ENCODE assay signal across 8 cellular contexts in genomic region chr3:149245738-149246451, GRCh38. TPM values are rescaled to one million over a fixed set of nuclear protein-coding genes. Genes with fewer than 3 reads are reported as not detected.
DNase-seq lines count a peak whose midpoint lies in the region; ATAC-seq and TF ChIP-seq lines count a peak whose summit lies in the region.

No MANE protein-coding gene starts in this region.

- peak overlapping the region; percentile 85 for H3K27ac Mint-ChIP-seq in MCF 10A (ENCODE audit: low read depth, unreplicated experiment)
- H3K27ac Mint-ChIP-seq in memory B cell, result peak overlapping the region; percentile 92
- no peak overlapping the region for H3K27ac Mint-ChIP-seq in activated naive CD4-positive, alpha-beta T cell treated with anti-CD3 and anti-CD28 coated beads, Interleukin-2, amount 10 ng/mL, durations not matched to agents 7 days and 5 days

- no peak for TF ChIP-seq CTCF in MCF 10A (IDR thresholded peaks at IDR 0.05; ENCODE audit: unreplicated experiment)

- H3K9ac ChIP-seq in GM23248, result peak overlapping the region; percentile 60

- H3F3A ChIP-seq in GM23248 (ENCODE audit: insufficient read depth), result peaks cover 33% of the 10 kb centered on the region

- peak overlapping the region; percentile 84 for H2AFZ ChIP-seq in GM23248

- CTCF ChIA-PET in MCF 10A (lab: Yijun Ruan, JAX), result interaction anchor here (0.6 to 1.4 kb wide), 4 partner anchors 59 to 125 kb away, joined by 3 to 6 read pairs (median 4); no protein-coding TSS in a partner anchor
- CTCF ChIA-PET in activated naive CD4-positive, alpha-beta T cell treated with anti-CD3 and anti-CD28 coated beads, Interleukin-2, amount 10 ng/mL, durations not matched to agents 7 days and 5 days (lab: Charles Lee), result interaction anchor here (0.8 kb wide), 1 partner anchor 26 kb away, joined by 3 read pairs; no protein-coding TSS in a partner anchor

- POLR2A ChIA-PET in MCF 10A (lab: Yijun Ruan, JAX), result interaction anchor here (0.8 to 3.1 kb wide), 12 partner anchors 10 to 160 kb away, joined by 3 to 19 read pairs (median 5); partner anchors contain the start of gene HPS3

- DNase-seq in GM23248 (peak; percentile 86), M059J (ENCODE audit: low read depth) (peak; percentile 91), MCF 10A (ENCODE audit: unreplicated experiment) (peak; percentile 73), memory B cell (ENCODE audit: low spot score in 2 of 2) (no peak), erythroblast (lab: John Stamatoyannopoulos, UW) (no peak), GM19238 (ENCODE audit: insufficient read length, low spot score) (no peak)
- no peak for DNase-seq in activated naive CD4-positive, alpha-beta T cell treated with anti-CD3 and anti-CD28 coated beads, Interleukin-2, amount 10 ng/mL, durations not matched to agents 7 days and 5 days

- in situ Hi-C loops in GM23248 (cut with MboI), result no loop called here

- TF ChIP-seq POLR2A in erythroblast (IDR thresholded peaks at IDR 0.05; ENCODE audit: low read length), result no peak

- H3K36me3 Mint-ChIP-seq in MCF 10A (ENCODE audit: insufficient read depth, unreplicated experiment), result no peaks in the 10 kb centered on the region
- no peaks in the 10 kb centered on the region for H3K36me3 Mint-ChIP-seq in memory B cell
- H3K36me3 Mint-ChIP-seq in activated naive CD4-positive, alpha-beta T cell treated with anti-CD3 and anti-CD28 coated beads, Interleukin-2, amount 10 ng/mL, durations not matched to agents 7 days and 5 days, result no peaks in the 10 kb centered on the region

- H3K4me2 ChIP-seq in GM23248 (ENCODE audit: unreplicated experiment), result peak overlapping the region; percentile 93

- peaks cover 29% of the 10 kb centered on the region for H3K4me1 Mint-ChIP-seq in MCF 10A (ENCODE audit: insufficient read depth, unreplicated experiment)
- H3K4me1 Mint-ChIP-seq in memory B cell, result peaks cover 42% of the 10 kb centered on the region
- H3K4me1 Mint-ChIP-seq in activated naive CD4-positive, alpha-beta T cell treated with anti-CD3 and anti-CD28 coated beads, Interleukin-2, amount 10 ng/mL, durations not matched to agents 7 days and 5 days, result peaks cover 17% of the 10 kb centered on the region

- H3K9me2 ChIP-seq in GM23248 (ENCODE audit: insufficient read depth), result no peaks in the 10 kb centered on the region

- H3K4me1 ChIP-seq in GM23248 (ENCODE audit: insufficient read depth), result peaks cover 34% of the 10 kb centered on the region

- H3K27me3 Mint-ChIP-seq in MCF 10A (ENCODE audit: insufficient read depth, unreplicated experiment) (no peaks in the 10 kb centered on the region), memory B cell (no peaks in the 10 kb centered on the region)
- H3K27me3 Mint-ChIP-seq in activated naive CD4-positive, alpha-beta T cell treated with anti-CD3 and anti-CD28 coated beads, Interleukin-2, amount 10 ng/mL, durations not matched to agents 7 days and 5 days, result no peaks in the 10 kb centered on the region

- peak overlapping the region; percentile 73 for H3K27ac ChIP-seq in GM23248

- peak overlapping the region; percentile 69 for H3K4me3 ChIP-seq in GM23248

- WGBS in GM23248 (ENCODE audit: low coverage in 1 of 2, low lambda C conversion rate in 2 of 2, missing lambda C conversion rate in 2 of 2), 2 experiments, result 43 to 47% methylated on average over 3 of the region's 3 CpGs

- H3K9me3 ChIP-seq in GM23248 (ENCODE audit: low read depth), result no peaks in the 10 kb centered on the region

- H3K36me3 ChIP-seq in GM23248 (ENCODE audit: low read depth), result no peaks in the 10 kb centered on the region

- intact Hi-C loops in MCF 10A (cut with micrococcal nuclease), result loop anchor here (5.0 kb wide), 1 partner anchor 64 kb away; no protein-coding TSS in a partner anchor

- H3K79me2 ChIP-seq in GM23248 (ENCODE audit: insufficient read depth), result no peaks in the 10 kb centered on the region

- peak; percentile 78 for ATAC-seq in GM18502 (IDR thresholded peaks at IDR 0.05; ENCODE audit: poor library complexity, unreplicated experiment)
- peak; percentile 72 for ATAC-seq in memory B cell (ENCODE audit: low read depth)

- H3K27me3 ChIP-seq in GM23248 (replicated peaks; ENCODE audit: insufficient read depth), result no peaks in the 10 kb centered on the region

- BruUV-seq in MCF 10A (replicated peaks; lab: Mats Ljungman, UMichigan), result no TSS peak

- no peaks in the 10 kb centered on the region for H3K9me3 Mint-ChIP-seq in MCF 10A (ENCODE audit: unreplicated experiment)
- H3K9me3 Mint-ChIP-seq in memory B cell, result no peaks in the 10 kb centered on the region
- H3K9me3 Mint-ChIP-seq in activated naive CD4-positive, alpha-beta T cell treated with anti-CD3 and anti-CD28 coated beads, Interleukin-2, amount 10 ng/mL, durations not matched to agents 7 days and 5 days, result no peaks in the 10 kb centered on the region

- peak overlapping the region; percentile 52 for H3K4me3 Mint-ChIP-seq in MCF 10A (ENCODE audit: unreplicated experiment)
- peak overlapping the region; percentile 72 for H3K4me3 Mint-ChIP-seq in memory B cell
- H3K4me3 Mint-ChIP-seq in activated naive CD4-positive, alpha-beta T cell treated with anti-CD3 and anti-CD28 coated beads, Interleukin-2, amount 10 ng/mL, durations not matched to agents 7 days and 5 days, result no peak overlapping the region

- H4K20me1 ChIP-seq in GM23248 (ENCODE audit: insufficient read depth), result no peaks in the 10 kb centered on the region

RNA-seq across cellular contexts. Expression of gene CP, which starts 24.3 kb away (rescaled TPM):
- 0.51 TPM in 1 of 2 replicates, not detected in the other for total RNA-seq in GM23248 (2014; rRNA removed; shearing (Covaris generic))
- polyA plus RNA-seq in GM23248 (2016; fragmentation: Nextera tagmentation; extraction: Ambion mirVana), result not detected in 2 replicates
- total RNA-seq in M059J (2014; rRNA removed; shearing (Covaris generic)), result 2.7 and 3.4 TPM in 2 replicates
- total RNA-seq in MCF 10A (2022), result 0.37 TPM in 1 of 2 replicates, not detected in the other

Comparison
In these comparisons a context has a peak if more than half of its experiments do, and no peak if none do; other contexts are left out.
1. DNase-seq: peak in GM23248 (single experiment), M059J (single experiment) and MCF 10A (single experiment); none in memory B cell (0 of 2), erythroblast (0 of 2), activated naive CD4-positive, alpha-beta T cell treated with anti-CD3 and anti-CD28 coated beads, Interleukin-2, amount 10 ng/mL, durations not matched to agents 7 days and 5 days (single experiment) and GM19238 (single experiment).